Comparison of ENCODE assay signal across 1 cellular context in genomic region chr6:33656844-33657243, GRCh38.
TF ChIP-seq lines count a peak whose summit lies in the region.

No MANE protein-coding gene starts in this region.

TF ChIP-seq in H1, 55 proteins besides CTCF, POLR2A, EP300 and RAD21:
- TF ChIP-seq, protein P1, sequence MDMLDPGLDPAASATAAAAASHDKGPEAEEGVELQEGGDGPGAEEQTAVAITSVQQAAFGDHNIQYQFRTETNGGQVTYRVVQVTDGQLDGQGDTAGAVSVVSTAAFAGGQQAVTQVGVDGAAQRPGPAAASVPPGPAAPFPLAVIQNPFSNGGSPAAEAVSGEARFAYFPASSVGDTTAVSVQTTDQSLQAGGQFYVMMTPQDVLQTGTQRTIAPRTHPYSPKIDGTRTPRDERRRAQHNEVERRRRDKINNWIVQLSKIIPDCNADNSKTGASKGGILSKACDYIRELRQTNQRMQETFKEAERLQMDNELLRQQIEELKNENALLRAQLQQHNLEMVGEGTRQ (IDR thresholded peaks at IDR 0.05; ENCODE audit: low read length), result peak; percentile 39; the same call in 1 of the 2 replicates
- TF ChIP-seq MAX (IDR thresholded peaks at IDR 0.05) (peak; percentile 75), CHD1 (IDR thresholded peaks at IDR 0.05; ENCODE audit: low read depth, low read length) (no peak), NRF1 (IDR thresholded peaks at IDR 0.05; ENCODE audit: low read depth, low read length) (no peak), E2F6 (IDR thresholded peaks at IDR 0.05) (peak; percentile 46; the same call in 1 of the 2 replicates)
